26 cellular contexts compared by ENCODE assay signal in the genomic region with DNA sequence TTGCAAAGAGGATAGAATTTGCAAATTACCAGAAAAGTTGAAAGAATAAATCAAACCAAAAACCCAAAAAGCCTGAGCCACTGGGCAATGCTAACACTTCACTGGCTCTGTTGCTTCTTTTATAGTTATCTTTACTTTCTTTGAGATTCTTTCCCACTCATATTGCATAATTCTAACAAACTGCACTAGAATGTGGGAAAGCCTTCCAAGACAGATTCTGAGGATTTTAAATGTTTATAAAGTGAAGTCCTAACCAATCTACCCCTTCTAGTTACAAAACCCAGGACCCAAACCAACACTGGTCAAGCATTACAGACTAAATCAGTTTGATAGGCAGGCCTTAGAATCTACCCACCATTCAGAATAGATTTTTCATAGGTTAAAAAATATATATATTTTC.
DNase-seq lines count a peak whose midpoint lies in the region; ATAC-seq, FAIRE-seq and TF ChIP-seq lines count a peak whose summit lies in the region.
"Had no signal": no experiment of that assay in that cellular context is flagged by ENCODE, and none has a peak within 500 bp of the region (broad histone marks: within the 10 kb centered on the region; RNA-seq: fewer than 3 reads in every experiment).

No MANE protein-coding gene starts in this region.

- CTCF ChIA-PET in H1 (lab: Charles Lee; ENCODE audit: partially characterized antibody): no interaction called here
- CTCF ChIA-PET in activated naive CD4-positive, alpha-beta T cell treated with anti-CD3 and anti-CD28 coated beads for 36 hours (lab: Charles Lee): interaction anchor here (0.9 kb wide), 1 partner anchor 11 kb away, joined by 3 read pairs; no protein-coding TSS in a partner anchor

- TF ChIP-seq RAD21 in H1 (IDR thresholded peaks at IDR 0.05 in 1 of 2, conservative IDR thresholded peaks at IDR 0.05 in 1 of 2; ENCODE audit: low read depth in 2 of 2, low read length in 2 of 2): no peak

- intact Hi-C loops in mucosa of descending colon (cut with DNase I, micrococcal nuclease): no loop called here
- intact Hi-C loops in activated naive CD4-positive, alpha-beta T cell treated with anti-CD3 and anti-CD28 coated beads for 36 hours (cut with micrococcal nuclease): loop anchor here (10.0 kb wide), 1 partner anchor 798 kb away; no protein-coding TSS in a partner anchor

- H4K8ac ChIP-seq in H1 (ENCODE audit: extremely low read depth, insufficient read depth, low read length): no peak overlapping the region

- no peak for TF ChIP-seq POLR2A in H1 (IDR thresholded peaks at IDR 0.05; ENCODE audit: control extremely low read depth in 1 of 2, low read depth in 2 of 2, low read length in 2 of 2)

- peaks cover 73% of the 10 kb centered on the region for H3K4me1 Mint-ChIP-seq in neural progenitor cell
- H3K4me1 Mint-ChIP-seq in activated naive CD4-positive, alpha-beta T cell treated with anti-CD3 and anti-CD28 coated beads for 36 hours (ENCODE audit: low read depth): peaks cover 72% of the 10 kb centered on the region

- H3F3A ChIP-seq in neural progenitor cell (ENCODE audit: low read depth): peaks cover 28% of the 10 kb centered on the region

- H2BK12ac ChIP-seq in H1 (ENCODE audit: low read depth, low read length): no peak overlapping the region

- no peak overlapping the region for H2AK5ac ChIP-seq in H1 (ENCODE audit: low read depth, low read length)

- H3K9me3 Mint-ChIP-seq in neural progenitor cell: no peaks in the 10 kb centered on the region
- no peaks in the 10 kb centered on the region for H3K9me3 Mint-ChIP-seq in activated naive CD4-positive, alpha-beta T cell treated with anti-CD3 and anti-CD28 coated beads for 36 hours
- H3K9me3 Mint-ChIP-seq: activated naive CD8-positive, alpha-beta T cell treated with anti-CD3 and anti-CD28 coated beads, Interleukin-2, amount 10 ng/mL, durations not matched to agents 7 days and 5 days; activated T-helper 17 cell treated with anti-CD3 and anti-CD28 coated beads, Interleukin-2, amount 50 U/mL, for 72 hours; brain; CD8-positive, alpha-beta T cell; neural crest cell had no signal

- no peak overlapping the region for H3K27ac Mint-ChIP-seq in neural progenitor cell
- no peak overlapping the region for H3K27ac Mint-ChIP-seq in activated naive CD4-positive, alpha-beta T cell treated with anti-CD3 and anti-CD28 coated beads for 36 hours
- H3K27ac Mint-ChIP-seq: activated naive CD8-positive, alpha-beta T cell treated with anti-CD3 and anti-CD28 coated beads, Interleukin-2, amount 10 ng/mL, durations not matched to agents 7 days and 5 days; activated T-helper 17 cell treated with anti-CD3 and anti-CD28 coated beads, Interleukin-2, amount 50 U/mL, for 72 hours; CD8-positive, alpha-beta T cell had no signal

- H3K27ac ChIP-seq in BLaER1 treated with 17β-estradiol and CSF1 and Interleukin-3, amounts not matched to agents 10 nM and 100 nM: no peak overlapping the region
- no peak overlapping the region for H3K27ac ChIP-seq in H1 (ENCODE audit: low read depth, low read length)
- peak overlapping the region; percentile 61 for H3K27ac ChIP-seq in neural progenitor cell
- H3K27ac ChIP-seq in WERI-Rb-1: no peak overlapping the region
- H3K27ac ChIP-seq: esophagus squamous epithelium, prostate gland, skin epidermis had no signal

- H3K4ac ChIP-seq in H1 (replicated peaks; ENCODE audit: insufficient read length, low read depth, low read length): no peak overlapping the region

- H2BK5ac ChIP-seq in H1 (ENCODE audit: low read depth, low read length): no peak overlapping the region

- H4K91ac ChIP-seq in H1 (replicated peaks; ENCODE audit: insufficient read length, low read length): no peak overlapping the region

- no peak overlapping the region for H2BK120ac ChIP-seq in H1 (replicated peaks; ENCODE audit: low read depth, low read length)

- no peak overlapping the region for H3K56ac ChIP-seq in H1 (replicated peaks; ENCODE audit: insufficient read length, low read depth, low read length)

- DNase-seq in NCI-H226 (peak; percentile 24), H1 (ENCODE audit: low read depth in 1 of 2, low spot score in 2 of 2) (no peak), neural progenitor cell (ENCODE audit: low spot score) (no peak), WERI-Rb-1 (no peak), mucosa of descending colon (no peak)
- DNase-seq in activated naive CD4-positive, alpha-beta T cell treated with anti-CD3 and anti-CD28 coated beads for 36 hours: no peak
- DNase-seq: activated CD4-positive, alpha-beta T cell treated with anti-CD3 and anti-CD28 coated beads, Interleukin-2, amount 50 U/mL, for 1 hour; activated naive CD8-positive, alpha-beta T cell treated with anti-CD3 and anti-CD28 coated beads, Interleukin-2, amount 10 ng/mL, durations not matched to agents 7 days and 5 days; CD8-positive, alpha-beta T cell; DMS153; esophagus squamous epithelium; NCI-H1092; NCI-H187 treated with DMSO at 0.1 percent for 48 hours; NCI-H2227 treated with DMSO at 0.1 percent for 48 hours; NCI-H774; PC-3; stimulated activated naive CD4-positive, alpha-beta T cell had no signal

- H3K36me3 Mint-ChIP-seq in neural progenitor cell: no peaks in the 10 kb centered on the region
- H3K36me3 Mint-ChIP-seq in activated naive CD4-positive, alpha-beta T cell treated with anti-CD3 and anti-CD28 coated beads for 36 hours (ENCODE audit: low read depth): no peaks in the 10 kb centered on the region
- H3K36me3 Mint-ChIP-seq: brain; CD8-positive, alpha-beta T cell had no signal

- no peaks in the 10 kb centered on the region for H3K27me3 ChIP-seq in BLaER1 treated with 17β-estradiol and CSF1 and Interleukin-3, amounts not matched to agents 10 nM and 100 nM
- no peaks in the 10 kb centered on the region for H3K27me3 ChIP-seq in H1 (replicated peaks in 1 of 4; ENCODE audit: control insufficient read depth in 3 of 4, extremely low read depth in 1 of 4, insufficient read depth in 3 of 4, low read length in 3 of 4)
- H3K27me3 ChIP-seq in neural progenitor cell: no peaks in the 10 kb centered on the region
- no peaks in the 10 kb centered on the region for H3K27me3 ChIP-seq in WERI-Rb-1 (ENCODE audit: insufficient read depth, low read depth, severe bottlenecking)
- H3K27me3 ChIP-seq: esophagus squamous epithelium had no signal

- no peak for TF ChIP-seq EP300 in H1 (IDR thresholded peaks at IDR 0.05; ENCODE audit: borderline replicate concordance in 1 of 2, low read depth in 2 of 2, low read length in 2 of 2)

- peak overlapping the region; percentile 55 for H4K5ac ChIP-seq in H1 (ENCODE audit: insufficient read length, low read depth, low read length)

- H3K4me3 ChIP-seq in BLaER1 treated with 17β-estradiol and CSF1 and Interleukin-3, amounts not matched to agents 10 nM and 100 nM: no peak overlapping the region
- H3K4me3 ChIP-seq in H1 (ENCODE audit: extremely low read depth in 1 of 4, insufficient read depth in 2 of 4, low read depth in 3 of 4, low read length in 4 of 4) (no peak overlapping the region), neural progenitor cell (no peak overlapping the region), WERI-Rb-1 (ENCODE audit: low read depth, low read length) (no peak overlapping the region), mucosa of descending colon (no peak overlapping the region)
- H3K4me3 ChIP-seq: esophagus squamous epithelium, GM12878, prostate gland, skin epidermis had no signal

- H3K79me2 ChIP-seq in H1 (ENCODE audit: control insufficient read depth in 1 of 2, insufficient read depth in 2 of 2, low read length in 2 of 2): peaks cover 2 to 85% of the 10 kb centered on the region in 2 experiments; a peak in 3 of 4 replicates
- peaks cover 100% of the 10 kb centered on the region for H3K79me2 ChIP-seq in neural progenitor cell (ENCODE audit: low read depth)

- H3K23ac ChIP-seq in H1 (ENCODE audit: insufficient read length): no peak overlapping the region

- no peak overlapping the region for H3K14ac ChIP-seq in H1 (ENCODE audit: insufficient read length)

- H2BK20ac ChIP-seq in H1 (ENCODE audit: low read length): no peak overlapping the region

- FAIRE-seq in H1 (lab: Jason Lieb, UNC): no peak
- FAIRE-seq: colon, GM12878 had no signal

- peaks cover 40 to 85% (median 63%) of the 10 kb centered on the region in 10 experiments for H3K4me1 ChIP-seq in BLaER1 treated with 17β-estradiol and CSF1 and Interleukin-3, amounts not matched to agents 10 nM and 100 nM
- peaks cover 0 to 21% (median 7%) of the 10 kb centered on the region in 4 experiments; a peak in 5 of 7 replicates for H3K4me1 ChIP-seq in H1 (replicated peaks in 1 of 4; ENCODE audit: control insufficient read depth in 3 of 4, insufficient read depth in 4 of 4, low read length in 3 of 4)
- H3K4me1 ChIP-seq in neural progenitor cell: peaks cover 36% of the 10 kb centered on the region
- H3K4me1 ChIP-seq in mucosa of descending colon (ENCODE audit: low read depth): peaks cover 28% of the 10 kb centered on the region

- H3K9ac ChIP-seq in BLaER1 treated with 17β-estradiol and CSF1 and Interleukin-3, amounts not matched to agents 10 nM and 100 nM: no peak overlapping the region
- H3K9ac ChIP-seq in H1 (replicated peaks in 1 of 4; ENCODE audit: extremely low read depth in 1 of 4, low read depth in 3 of 4, low read length in 3 of 4) (no peak overlapping the region), neural progenitor cell (no peak overlapping the region)

- POLR2A ChIA-PET in H1 (lab: Charles Lee; ENCODE audit: partially characterized antibody): no interaction called here

- no peak for TF ChIP-seq CTCF in H1 (IDR thresholded peaks at IDR 0.05; ENCODE audit: control extremely low read depth in 1 of 3, insufficient read depth in 1 of 3, low read depth in 1 of 3, low read length in 3 of 3)
- TF ChIP-seq CTCF in neural progenitor cell (IDR thresholded peaks at IDR 0.05): no peak
- TF ChIP-seq CTCF in WERI-Rb-1 (IDR thresholded peaks at IDR 0.05; ENCODE audit: low read depth, low read length): no peak
- TF ChIP-seq CTCF in mucosa of descending colon (IDR thresholded peaks at IDR 0.05): no peak

- H3K36me3 ChIP-seq in BLaER1 treated with 17β-estradiol and CSF1 and Interleukin-3, amounts not matched to agents 10 nM and 100 nM: no peaks in the 10 kb centered on the region
- no peaks in the 10 kb centered on the region for H3K36me3 ChIP-seq in H1 (ENCODE audit: control insufficient read depth in 2 of 4, insufficient read depth in 4 of 4, low read length in 3 of 4)
- no peaks in the 10 kb centered on the region for H3K36me3 ChIP-seq in neural progenitor cell
- H3K36me3 ChIP-seq in WERI-Rb-1: no peaks in the 10 kb centered on the region
- H3K36me3 ChIP-seq in mucosa of descending colon (ENCODE audit: low read depth): no peaks in the 10 kb centered on the region
- H3K36me3 ChIP-seq: esophagus squamous epithelium, prostate gland had no signal

- H3K9me3 ChIP-seq in BLaER1 treated with 17β-estradiol and CSF1 and Interleukin-3, amounts not matched to agents 10 nM and 100 nM (replicated peaks in 1 of 11): no peaks in the 10 kb centered on the region
- H3K9me3 ChIP-seq in H1 (ENCODE audit: insufficient read depth in 2 of 2, low read depth in 1 of 2, low read length in 1 of 2): no peaks in the 10 kb centered on the region
- H3K9me3 ChIP-seq in neural progenitor cell (ENCODE audit: low read depth): no peaks in the 10 kb centered on the region
- no peaks in the 10 kb centered on the region for H3K9me3 ChIP-seq in WERI-Rb-1 (ENCODE audit: severe bottlenecking)
- no peaks in the 10 kb centered on the region for H3K9me3 ChIP-seq in mucosa of descending colon
- H3K9me3 ChIP-seq: esophagus squamous epithelium, prostate gland had no signal

- H4K20me1 ChIP-seq in BLaER1 treated with 17β-estradiol and CSF1 and Interleukin-3, amounts not matched to agents 10 nM and 100 nM: peaks cover 96 to 100% (median 100%) of the 10 kb centered on the region in 11 experiments
- peaks cover 2 to 4% of the 10 kb centered on the region in 2 experiments for H4K20me1 ChIP-seq in H1 (replicated peaks in 1 of 2; ENCODE audit: control insufficient read depth in 1 of 2, insufficient read depth in 2 of 2, low read length in 2 of 2)
- H4K20me1 ChIP-seq in neural progenitor cell (ENCODE audit: low read depth): peaks cover 96% of the 10 kb centered on the region

- H3K79me1 ChIP-seq in H1 (ENCODE audit: low read depth, low read length): no peaks in the 10 kb centered on the region

- H2AFZ ChIP-seq in H1 (ENCODE audit: low read length) (no peak overlapping the region), neural progenitor cell (replicated peaks) (no peak overlapping the region)

- no peak overlapping the region for H3K4me3 Mint-ChIP-seq in neural progenitor cell
- no peak overlapping the region for H3K4me3 Mint-ChIP-seq in activated naive CD4-positive, alpha-beta T cell treated with anti-CD3 and anti-CD28 coated beads for 36 hours
- H3K4me3 Mint-ChIP-seq: activated naive CD8-positive, alpha-beta T cell treated with anti-CD3 and anti-CD28 coated beads, Interleukin-2, amount 10 ng/mL, durations not matched to agents 7 days and 5 days; activated T-helper 17 cell treated with anti-CD3 and anti-CD28 coated beads, Interleukin-2, amount 50 U/mL, for 72 hours; brain; CD8-positive, alpha-beta T cell; neural crest cell had no signal

- no peak overlapping the region for H3K18ac ChIP-seq in H1 (ENCODE audit: extremely low read depth, low read length)

- no peak overlapping the region for H2BK15ac ChIP-seq in H1 (ENCODE audit: low read length)

- ATAC-seq in mucosa of descending colon: no peak
- ATAC-seq in GM19467 (IDR thresholded peaks at IDR 0.05; ENCODE audit: unreplicated experiment): no peak
- ATAC-seq: activated T-helper 17 cell treated with anti-CD3 and anti-CD28 coated beads, Interleukin-2, amount 50 U/mL, for 72 hours; CD8-positive, alpha-beta T cell; GM12878; PC-3 had no signal

- peaks cover 2% of the 10 kb centered on the region for H3K27me3 Mint-ChIP-seq in neural progenitor cell (ENCODE audit: insufficient read depth, low read depth)
- no peaks in the 10 kb centered on the region for H3K27me3 Mint-ChIP-seq in activated naive CD4-positive, alpha-beta T cell treated with anti-CD3 and anti-CD28 coated beads for 36 hours (ENCODE audit: low read depth)
- H3K27me3 Mint-ChIP-seq: activated naive CD8-positive, alpha-beta T cell treated with anti-CD3 and anti-CD28 coated beads, Interleukin-2, amount 10 ng/mL, durations not matched to agents 7 days and 5 days; activated T-helper 17 cell treated with anti-CD3 and anti-CD28 coated beads, Interleukin-2, amount 50 U/mL, for 72 hours; brain had no signal

- peak overlapping the region in 8 of 11 experiments; percentile 3 to 48 (median 29); a peak in 12 of 22 replicates for H3K4me2 ChIP-seq in BLaER1 treated with 17β-estradiol and CSF1 and Interleukin-3, amounts not matched to agents 10 nM and 100 nM
- H3K4me2 ChIP-seq in H1 (ENCODE audit: insufficient read depth in 1 of 2, low read depth in 2 of 2, low read length in 2 of 2) (no peak overlapping the region), neural progenitor cell (no peak overlapping the region)

- H3K23me2 ChIP-seq in H1 (ENCODE audit: low read depth, low read length): no peaks in the 10 kb centered on the region

Comparison
In these comparisons a context has a peak if more than half of its experiments do, and no peak if none do; other contexts are left out.
1. H3K4me2 ChIP-seq: peak in BLaER1 treated with 17β-estradiol and CSF1 and Interleukin-3, amounts not matched to agents 10 nM and 100 nM (8 of 11); none in H1 (0 of 2) and neural progenitor cell (single experiment).